Comparison of ENCODE assay signal across 1 cellular context in genomic region chr3:44903314-44903713, GRCh38.
TF ChIP-seq lines count a peak whose summit lies in the region.

No MANE protein-coding gene starts in this region.

TF ChIP-seq in HepG2, 621 proteins besides CTCF, POLR2A, EP300 and RAD21 (continued from another document):
- TF ChIP-seq ARID5B (CRISPR knock-in tag; IDR thresholded peaks at IDR 0.05) (no peak), CREB1 (IDR thresholded peaks at IDR 0.05) (no peak), CREB1 (CRISPR knock-in tag; IDR thresholded peaks at IDR 0.05) (no peak), ZMYM4 (CRISPR knock-in tag; IDR thresholded peaks at IDR 0.05) (no peak), NPAS2 (CRISPR knock-in tag; IDR thresholded peaks at IDR 0.05; ENCODE audit: borderline replicate concordance) (no peak), NFIC (IDR thresholded peaks at IDR 0.05; ENCODE audit: low read length) (no peak), TRIM22 (IDR thresholded peaks at IDR 0.05) (no peak), HNF4G (IDR thresholded peaks at IDR 0.05; ENCODE audit: borderline replicate concordance, low read depth, low read length) (no peak), HNF4G (CRISPR knock-in tag; IDR thresholded peaks at IDR 0.05; ENCODE audit: borderline replicate concordance, low read depth) (no peak), ZNF3 (CRISPR knock-in tag; IDR thresholded peaks at IDR 0.05) (no peak), DNMT1 (CRISPR knock-in tag; IDR thresholded peaks at IDR 0.05) (no peak)
